9 cellular contexts compared by ENCODE assay signal in genomic region chr2:47361505-47362229, GRCh38. TPM values are rescaled to one million over a fixed set of nuclear protein-coding genes. Genes with fewer than 3 reads are reported as not detected.
DNase-seq lines count a peak whose midpoint lies in the region; ATAC-seq, FAIRE-seq and TF ChIP-seq lines count a peak whose summit lies in the region.
"Not testable (repeated sequence)": the region's sequence is repeated elsewhere in the genome, so short reads cannot be mapped to it uniquely, and the experiment has no call there.
"Had no signal": no experiment of that assay in that cellular context is flagged by ENCODE, and none has a peak within 500 bp of the region (broad histone marks: within the 10 kb centered on the region; RNA-seq: fewer than 3 reads in every experiment).

No MANE protein-coding gene starts in this region.

- H3K36me3 Mint-ChIP-seq in Caco-2 (ENCODE audit: insufficient read depth, unreplicated experiment), result not testable (repeated sequence)

- H3K4me3 Mint-ChIP-seq in Caco-2 (ENCODE audit: unreplicated experiment), result not testable (repeated sequence)

- POLR2A ChIA-PET in Caco-2 (lab: Charles Lee) (interaction anchor here (0.6 to 1.8 kb wide), 2 partner anchors 17 kb away, joined by 3 to 20 read pairs; no protein-coding TSS in a partner anchor), HCT116 (lab: Charles Lee) (interaction anchor here (0.9 kb wide), 1 partner anchor 21 kb away, joined by 3 read pairs; no protein-coding TSS in a partner anchor)

- not testable (repeated sequence) for H3K9ac ChIP-seq in HCT116 (ENCODE audit: low read length)
- peak overlapping the region in 1 of 2 donors; percentile 84 for H3K9ac ChIP-seq in colonic mucosa (ENCODE audit: low read depth in 2 of 2, low read length in 2 of 2)

- peaks cover 18% of the 10 kb centered on the region for H3K4me1 Mint-ChIP-seq in Caco-2 (ENCODE audit: low read depth, unreplicated experiment)

- TF ChIP-seq CTCF in Caco-2 (IDR thresholded peaks at IDR 0.05; ENCODE audit: insufficient read depth in 1 of 2, low read depth in 1 of 2, low read length in 1 of 2, severe bottlenecking in 1 of 2, unreplicated experiment in 1 of 2); HCT116 (IDR thresholded peaks at IDR 0.05 in 2 of 3, conservative IDR thresholded peaks at IDR 0.05 in 1 of 3; ENCODE audit: borderline replicate concordance in 1 of 3, insufficient read depth in 1 of 3, low read depth in 2 of 3, low read length in 2 of 3); Peyer's patch (IDR thresholded peaks at IDR 0.05); colonic mucosa (IDR thresholded peaks at IDR 0.05); hepatocyte (IDR thresholded peaks at IDR 0.05; ENCODE audit: poor library complexity): not testable (repeated sequence)

- 95% methylated on average over 10 of the region's 10 CpGs for whole genome bisulfite sequencing in hepatocyte (ENCODE audit: low lambda C conversion rate, missing lambda C conversion rate)
- 75 to 86% (median 78%) methylated on average over 10 of the region's 10 CpGs for WGBS in small intestine, 3 donors

- not testable (repeated sequence) for H3K36me3 ChIP-seq in Caco-2 (ENCODE audit: control insufficient read depth, insufficient read depth, low read length); HCT116 (ENCODE audit: control insufficient read depth in 1 of 2, insufficient read depth in 2 of 2, low read length in 2 of 2); Peyer's patch; colonic mucosa; hepatocyte (replicated peaks; ENCODE audit: insufficient read depth, low read depth); muscle layer of duodenum (ENCODE audit: control insufficient read depth in 1 of 2, insufficient read depth in 2 of 2, low read length in 2 of 2); small intestine (ENCODE audit: control insufficient read depth in 2 of 2, insufficient read depth in 2 of 2, low read length in 2 of 2)

- not testable (repeated sequence) for H2AFZ ChIP-seq in HCT116 (ENCODE audit: low read depth, low read length, poor library complexity, severe bottlenecking); hepatocyte

- peak overlapping the region; percentile 56 for H3K4me2 ChIP-seq in HCT116 (ENCODE audit: low read length)
- not testable (repeated sequence) for H3K4me2 ChIP-seq in hepatocyte

- ATAC-seq in HCT116, result not testable (repeated sequence)

- not testable (repeated sequence) for H3K27me3 Mint-ChIP-seq in Caco-2 (ENCODE audit: insufficient read depth, unreplicated experiment)

- not testable (repeated sequence) for FAIRE-seq in small intestine (lab: Jason Lieb, UNC)

- CTCF ChIA-PET in Caco-2 (lab: Charles Lee), result interaction anchor here (0.6 to 0.9 kb wide), 2 partner anchors 27 to 418 kb away, joined by 3 to 4 read pairs; no protein-coding TSS in a partner anchor
- CTCF ChIA-PET in HCT116 (lab: Charles Lee), result not testable (repeated sequence)

- not testable (repeated sequence) for TF ChIP-seq POLR2A in HCT116 (IDR thresholded peaks at IDR 0.05; ENCODE audit: borderline replicate concordance, extremely low read depth, insufficient read depth, insufficient read length); Peyer's patch (IDR thresholded peaks at IDR 0.05)

- not testable (repeated sequence) for H3K9me2 ChIP-seq in HCT116 (ENCODE audit: insufficient read depth); hepatocyte (replicated peaks; ENCODE audit: insufficient read depth)

- DNase-seq in Caco-2; HCT116 (ENCODE audit: low read depth, low spot score); Peyer's patch; colonic mucosa; hepatocyte (ENCODE audit: low spot score); small intestine: not testable (repeated sequence)

- not testable (repeated sequence) for TF ChIP-seq RAD21 in HCT116 (IDR thresholded peaks at IDR 0.05; ENCODE audit: low read depth)

- intact Hi-C loops in Caco-2 (cut with micrococcal nuclease; ENCODE audit: unreplicated experiment), result loop anchor here (2.0 kb wide), 1 partner anchor 17 kb away; no protein-coding TSS in a partner anchor
- intact Hi-C loops in HCT116 (cut with micrococcal nuclease); colonic mucosa (cut with DNase I): not testable (repeated sequence)

- H3K27ac Mint-ChIP-seq in Caco-2 (ENCODE audit: unreplicated experiment), result peak overlapping the region; percentile 59

- H3K79me2 ChIP-seq in HCT116 (ENCODE audit: insufficient read depth, low read length); hepatocyte: not testable (repeated sequence)

- not testable (repeated sequence) for H4K20me1 ChIP-seq in HCT116 (ENCODE audit: insufficient read depth); hepatocyte (ENCODE audit: insufficient read depth, poor library complexity, severe bottlenecking)

- H3K9me3 ChIP-seq in Caco-2; HCT116 (ENCODE audit: control insufficient read depth in 1 of 2, insufficient read depth in 1 of 2, low read depth in 1 of 2, low read length in 2 of 2); Peyer's patch; colonic mucosa; hepatocyte (ENCODE audit: low read depth); muscle layer of duodenum (ENCODE audit: control insufficient read depth in 1 of 2, low read length in 2 of 2); small intestine (ENCODE audit: control insufficient read depth, low read depth): not testable (repeated sequence)

- H3K27me3 ChIP-seq in Caco-2 (replicated peaks; ENCODE audit: control insufficient read depth, insufficient read depth, low read length); HCT116 (ENCODE audit: insufficient read depth, low read length); Peyer's patch; colonic mucosa; hepatocyte; muscle layer of duodenum (ENCODE audit: low read depth, low read length); small intestine (ENCODE audit: control insufficient read depth in 2 of 2, insufficient read depth in 2 of 2, low read length in 2 of 2): not testable (repeated sequence)

- H3K4me3 ChIP-seq in Caco-2 (ENCODE audit: low read depth, low read length); HCT116 (replicated peaks in 1 of 2; ENCODE audit: low read depth in 1 of 2, low read length in 2 of 2); Peyer's patch; colonic mucosa; hepatocyte; muscle layer of duodenum (ENCODE audit: low read depth in 1 of 2, low read length in 2 of 2); small intestine (ENCODE audit: low read depth in 1 of 2, low read length in 2 of 2): not testable (repeated sequence)

- peaks cover 36% of the 10 kb centered on the region for H3K4me1 ChIP-seq in Caco-2
- peaks cover 18 to 32% of the 10 kb centered on the region in 2 experiments for H3K4me1 ChIP-seq in HCT116 (ENCODE audit: control insufficient read depth in 1 of 2, insufficient read depth in 2 of 2, low read length in 2 of 2)
- peaks cover 0 to 31% (median 2%) of the 10 kb centered on the region in 4 donors for H3K4me1 ChIP-seq in Peyer's patch
- H3K4me1 ChIP-seq in colonic mucosa; muscle layer of duodenum (ENCODE audit: control insufficient read depth in 1 of 2, insufficient read depth in 2 of 2, low read length in 2 of 2); small intestine (ENCODE audit: control insufficient read depth in 2 of 2, insufficient read depth in 1 of 2, low read depth in 1 of 2, low read length in 1 of 2): not testable (repeated sequence)
- peaks cover 14% of the 10 kb centered on the region for H3K4me1 ChIP-seq in hepatocyte (ENCODE audit: insufficient read depth)

- RAD21 ChIA-PET in HCT116 (lab: Charles Lee; ENCODE audit: low non-redundant PET in 1 of 2, low total read pairs in 2 of 2, uncharacterized antibody in 2 of 2, unreplicated experiment in 2 of 2), result not testable (repeated sequence)

- H3K27ac ChIP-seq in HCT116 (ENCODE audit: low read depth, low read length), result not testable (repeated sequence)
- H3K27ac ChIP-seq in Peyer's patch (peak overlapping the region in 3 of 4 donors; percentile 77 to 97 (median 94)), colonic mucosa (peak overlapping the region; percentile 89), hepatocyte (peak overlapping the region; percentile 91), muscle layer of duodenum (ENCODE audit: low read length) (peak overlapping the region; percentile 7), small intestine (ENCODE audit: low read depth in 1 of 2, low read length in 1 of 2) (peak overlapping the region; percentile 75 to 94)

- not testable (repeated sequence) for H3K9me3 Mint-ChIP-seq in Caco-2 (ENCODE audit: unreplicated experiment)

- BruUV-seq in Caco-2 (replicated peaks; lab: Mats Ljungman, UMichigan); HCT116 (replicated peaks; lab: Mats Ljungman, UMichigan): not testable (repeated sequence)

RNA-seq across cellular contexts. Expression of gene EPCAM, which starts 7.4 kb away (rescaled TPM):
- total RNA-seq in Caco-2 (2022) (710 and 751 TPM in 2 replicates), HCT116 (2021; ENCODE audit: unreplicated experiment) (274 TPM), Peyer's patch (100 to 1,000 TPM in 3 of 4 donors, 10 to 100 TPM in 1; 62.7 to 969 (median 724) TPM), colonic mucosa (1,000 to 10,000 TPM; 1,354 to 1,578 TPM), hepatocyte (390 and 442 TPM in 2 replicates)
- 191 and 235 TPM in 2 replicates for polyA plus RNA-seq in HCT116 (2012)
- polyA plus RNA-seq in hepatocyte (521 and 613 TPM in 2 replicates), small intestine (100 to 1,000 TPM; 580 to 727 (median 671) TPM)
- total RNA-seq: CD4-positive, alpha-beta memory T cell; H4 had no signal
- polyA plus RNA-seq: CD4-positive, alpha-beta memory T cell had no signal

RNA-seq across cellular contexts. Expression of gene MSH2, which starts 41.3 kb away (rescaled TPM):
- total RNA-seq in Caco-2 (2022) (70.5 and 72.5 TPM in 2 replicates), HCT116 (2021; ENCODE audit: unreplicated experiment) (54.9 TPM), Peyer's patch (10 to 100 TPM in 1 of 4 donors, 1 to 10 TPM in 3; 5.8 to 23.1 (median 9.2) TPM), colonic mucosa (10 to 100 TPM; 16.5 to 35.1 TPM), hepatocyte (26.1 and 27.7 TPM in 2 replicates)
- polyA plus RNA-seq in HCT116 (2012), result 11.9 and 17.4 TPM in 2 replicates
- polyA plus RNA-seq in hepatocyte (13.1 and 20.8 TPM in 2 replicates), small intestine (10 to 100 TPM in 1 of 3 donors, 1 to 10 TPM in 2; 4.0 to 15.7 (median 4.9) TPM)
